Comparison of ENCODE assay signal across 9 cellular contexts in genomic region chr1:22709891-22710687, GRCh38. TPM values are rescaled to one million over a fixed set of nuclear protein-coding genes. Genes with fewer than 3 reads are reported as not detected.
DNase-seq lines count a peak whose midpoint lies in the region; ATAC-seq and TF ChIP-seq lines count a peak whose summit lies in the region.
"Had no signal": no experiment of that assay in that cellular context is flagged by ENCODE, and none has a peak within 500 bp of the region (broad histone marks: within the 10 kb centered on the region; RNA-seq: fewer than 3 reads in every experiment).

No MANE protein-coding gene starts in this region.

- no peak for TF ChIP-seq CTCF in CD14-positive monocyte (IDR thresholded peaks at IDR 0.05)

- peaks cover 29% of the 10 kb centered on the region for H3K4me1 Mint-ChIP-seq in CD14-positive monocyte

- H3K9me3 Mint-ChIP-seq in CD14-positive monocyte: peaks cover 0 to 7% (median 0%) of the 10 kb centered on the region in 7 donors

- intact Hi-C loops in CD14-positive monocyte (cut with micrococcal nuclease): loop anchor here in 1 of 2 donors (5.0 to 10.0 kb wide), 3 partner anchors 37 to 225 kb away; no protein-coding TSS in a partner anchor

- peak overlapping the region; percentile 66 to 87 for H3K4me3 Mint-ChIP-seq in CD14-positive monocyte

- DNase-seq in CD14-positive monocyte (ENCODE audit: low spot score) (no peak), HS-27A (ENCODE audit: low read depth) (peak; percentile 26), SK-MEL-5 (ENCODE audit: low read depth, low spot score) (peak; percentile 44), cerebellar cortex (ENCODE audit: low spot score) (peak; percentile 42), foreskin melanocyte (no peak)
- DNase-seq in stimulated activated CD8-positive, alpha-beta memory T cell treated with anti-CD3 and anti-CD28 coated beads, Interleukin-4, amount 100 ng/mL, for 24 hours (ENCODE audit: low read depth): peak; percentile 15

- ATAC-seq in HG02870 (IDR thresholded peaks at IDR 0.05; ENCODE audit: unreplicated experiment): no peak

- H3K36me3 Mint-ChIP-seq in CD14-positive monocyte: peaks cover 7 to 8% of the 10 kb centered on the region in 2 donors

- in situ Hi-C loops in SK-MEL-5 (cut with HindIII; ENCODE audit: low pct_unique_long_range_greater_than_20kb, low sequenced_read_pairs): no loop called here

- peak overlapping the region; percentile 71 for H3K27ac ChIP-seq in layer of hippocampus (ENCODE audit: low read depth, low read length)
- H3K27ac ChIP-seq: KMS-11 had no signal

- H3K27me3 Mint-ChIP-seq in CD14-positive monocyte (ENCODE audit: low read depth in 3 of 3): peaks cover 37 to 51% (median 38%) of the 10 kb centered on the region in 3 donors

- peak overlapping the region in 3 of 7 donors; percentile 61 to 76 (median 66) for H3K27ac Mint-ChIP-seq in CD14-positive monocyte

- H3K27me3 ChIP-seq in layer of hippocampus (ENCODE audit: control insufficient read depth, insufficient read depth, low read length): no peaks in the 10 kb centered on the region

RNA-seq across cellular contexts. Expression of gene EPHB2, which starts 0.6 kb away (rescaled TPM):
- 1 to 10 TPM; 2.9 to 3.4 TPM for polyA plus RNA-seq in CD14-positive monocyte
- 0.67 and 1.3 TPM in 2 replicates for total RNA-seq in SK-MEL-5 (2014; rRNA removed; shearing (Covaris generic))
- 1.2 and 2.2 TPM in 2 replicates for polyA plus RNA-seq in SK-MEL-5 (2015; cell fraction: cytosol; rRNA removed)
- 0.36 and 1.8 TPM in 2 replicates for polyA plus RNA-seq in SK-MEL-5 (2015; cell fraction: nucleus; rRNA removed)

RNA-seq across cellular contexts. Expression of gene C1QB, which starts 57.1 kb away (rescaled TPM):
- 1 to 10 TPM; 3.9 to 6.4 TPM for polyA plus RNA-seq in CD14-positive monocyte
- total RNA-seq in SK-MEL-5 (2014; rRNA removed; shearing (Covaris generic)): not detected in 2 replicates
- not detected in 2 replicates for polyA plus RNA-seq in SK-MEL-5 (2015; cell fraction: cytosol; rRNA removed)
- not detected in 2 replicates for polyA plus RNA-seq in SK-MEL-5 (2015; cell fraction: nucleus; rRNA removed)

Comparison
In these comparisons a context has a peak if more than half of its experiments do, and no peak if none do; other contexts are left out.
1. DNase-seq: peak in HS-27A (single experiment), SK-MEL-5 (single experiment), cerebellar cortex (single experiment) and stimulated activated CD8-positive, alpha-beta memory T cell treated with anti-CD3 and anti-CD28 coated beads, Interleukin-4, amount 100 ng/mL, for 24 hours (single experiment); none in CD14-positive monocyte (single experiment) and foreskin melanocyte (single experiment).